1 cellular context compared by ENCODE assay signal in genomic region chr6:116666869-116667268, GRCh38.
TF ChIP-seq lines count a peak whose summit lies in the region.

No MANE protein-coding gene starts in this region.

TF ChIP-seq in WTC11, 78 proteins besides CTCF, POLR2A, EP300 and RAD21 (continued from another document):
- TF ChIP-seq ARID4B (CRISPR knock-in tag; IDR thresholded peaks at IDR 0.05; ENCODE audit: borderline replicate concordance) (no peak), OVOL2 (CRISPR knock-in tag; IDR thresholded peaks at IDR 0.05; ENCODE audit: borderline replicate concordance) (no peak), NR1H2 (CRISPR knock-in tag; IDR thresholded peaks at IDR 0.05) (no peak)
TF ChIP-seq in WTC11: peak in this region for 0.
